18 cellular contexts compared by ENCODE assay signal in the genomic region with DNA sequence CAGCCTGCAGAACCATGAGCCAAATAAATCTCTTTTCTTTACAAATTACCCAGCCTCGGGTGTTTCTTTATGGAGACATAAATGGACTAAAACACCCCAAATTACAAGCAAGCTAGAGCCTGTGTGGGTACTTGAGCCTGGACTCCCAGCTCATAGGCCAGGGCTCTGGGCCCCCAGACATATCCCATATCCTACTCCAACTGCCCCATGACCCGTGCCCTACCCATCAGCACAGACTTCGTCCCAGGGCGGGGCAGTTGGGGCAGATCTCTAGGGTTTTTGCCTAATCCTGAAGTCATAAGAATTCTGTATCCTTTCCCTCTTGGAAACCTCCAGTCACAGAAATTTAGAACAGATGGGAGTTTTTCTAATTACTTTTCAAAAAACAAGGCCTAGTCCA.
"Had no signal": no experiment of that assay in that cellular context is flagged by ENCODE, and none has a peak within 500 bp of the region (broad histone marks: within the 10 kb centered on the region; RNA-seq: fewer than 3 reads in every experiment).

No MANE protein-coding gene starts in this region.

- H3K4me3 Mint-ChIP-seq: mesothelial cell of epicardium; naive B cell; natural killer cell; nephron progenitor cell; neural progenitor cell; stimulated activated effector memory CD8-positive, alpha-beta T cell treated with anti-CD3 and anti-CD28 coated beads, Interleukin-12 subunit alpha, Interleukin-12 subunit beta, amount 100 ng/mL, for 72 hours; stimulated activated naive CD8-positive, alpha-beta T cell treated with anti-CD3 and anti-CD28 coated beads, Interleukin-15, amount 100 ng/mL, for 72 hours; type B pancreatic cell had no signal

- H3K27ac Mint-ChIP-seq: mesothelial cell of epicardium; natural killer cell; nephron progenitor cell; neural progenitor cell; stimulated activated effector memory CD8-positive, alpha-beta T cell treated with anti-CD3 and anti-CD28 coated beads, Interleukin-12 subunit alpha, Interleukin-12 subunit beta, amount 100 ng/mL, for 72 hours; stimulated activated naive CD8-positive, alpha-beta T cell treated with anti-CD3 and anti-CD28 coated beads, Interleukin-15, amount 100 ng/mL, for 72 hours; type B pancreatic cell had no signal

- H3K4me1 Mint-ChIP-seq: naive B cell; natural killer cell; stimulated activated effector memory CD8-positive, alpha-beta T cell treated with anti-CD3 and anti-CD28 coated beads, Interleukin-12 subunit alpha, Interleukin-12 subunit beta, amount 100 ng/mL, for 72 hours; stimulated activated naive CD8-positive, alpha-beta T cell treated with anti-CD3 and anti-CD28 coated beads, Interleukin-15, amount 100 ng/mL, for 72 hours had no signal

- DNase-seq: heart right ventricle; left ventricle myocardium inferior; mesendoderm; naive B cell; natural killer cell; nephron progenitor cell; ovary; right lobe of liver; spleen; stimulated activated CD4-positive, alpha-beta T cell treated with anti-CD3 and anti-CD28 coated beads, Interleukin-4, amount 100 ng/mL, for 24 hours; stimulated activated naive CD4-positive, alpha-beta T cell treated with Interleukin-2 at 50 U/mL for 16 hours; stimulated activated naive CD8-positive, alpha-beta T cell treated with anti-CD3 and anti-CD28 coated beads, Interleukin-15, amount 100 ng/mL, for 72 hours; substantia nigra; uterus had no signal

- H3K36me3 Mint-ChIP-seq: naive B cell; natural killer cell; stimulated activated effector memory CD8-positive, alpha-beta T cell treated with anti-CD3 and anti-CD28 coated beads, Interleukin-12 subunit alpha, Interleukin-12 subunit beta, amount 100 ng/mL, for 72 hours; type B pancreatic cell had no signal

- ATAC-seq: heart right ventricle; natural killer cell; right lobe of liver; stimulated activated effector memory CD8-positive, alpha-beta T cell treated with anti-CD3 and anti-CD28 coated beads, Interleukin-12 subunit alpha, Interleukin-12 subunit beta, amount 100 ng/mL, for 72 hours; stimulated activated naive CD8-positive, alpha-beta T cell treated with anti-CD3 and anti-CD28 coated beads, Interleukin-15, amount 100 ng/mL, for 72 hours had no signal

- H3K27me3 Mint-ChIP-seq: type B pancreatic cell had no signal
